Comparison of ENCODE assay signal across 8 cellular contexts in genomic region chr14:35401422-35401729, GRCh38. TPM values are rescaled to one million over a fixed set of nuclear protein-coding genes. Genes with fewer than 3 reads are reported as not detected.
A peak's percentile ranks its signal among the peaks of the same experiment; 100 is the strongest.
DNase-seq lines count a peak whose midpoint lies in the region; ATAC-seq and TF ChIP-seq lines count a peak whose summit lies in the region.

No MANE protein-coding gene starts in this region.

- H3K4me1 ChIP-seq in left ventricle myocardium inferior (peaks cover 85% of the 10 kb centered on the region), muscle layer of duodenum (ENCODE audit: control insufficient read depth in 1 of 2, insufficient read depth in 2 of 2, low read length in 2 of 2) (peaks cover 32 to 46% of the 10 kb centered on the region in 2 donors), vagina (peaks cover 69% of the 10 kb centered on the region), HAP-1 (peaks cover 37% of the 10 kb centered on the region)

- DNase-seq in left ventricle myocardium inferior, result no peak
- DNase-seq in left cardiac atrium, result no peak
- no peak for DNase-seq in choroid plexus epithelial cell (ENCODE audit: low read depth)
- DNase-seq in vagina (ENCODE audit: extremely low spot score in 2 of 2), result no peak
- DNase-seq in HAP-1 (ENCODE audit: low spot score in 2 of 2), result no peak
- no peak for DNase-seq in GM13977 (ENCODE audit: low spot score)
- no peak for DNase-seq in HT-29 (ENCODE audit: low spot score)

- H3K9me3 ChIP-seq in left ventricle myocardium inferior (replicated peaks) (no peaks in the 10 kb centered on the region), muscle layer of duodenum (ENCODE audit: control insufficient read depth in 1 of 2, low read length in 2 of 2) (no peaks in the 10 kb centered on the region), vagina (no peaks in the 10 kb centered on the region), HAP-1 (no peaks in the 10 kb centered on the region)

- ATAC-seq in left cardiac atrium, result no peak

- H3K36me3 ChIP-seq in left ventricle myocardium inferior (peaks cover 42% of the 10 kb centered on the region), muscle layer of duodenum (ENCODE audit: control insufficient read depth in 1 of 2, insufficient read depth in 2 of 2, low read length in 2 of 2) (peaks cover 35 to 38% of the 10 kb centered on the region in 2 donors), vagina (peaks cover 15 to 36% of the 10 kb centered on the region in 2 donors), HAP-1 (replicated peaks) (peaks cover 39% of the 10 kb centered on the region)

- H3K27ac ChIP-seq in left ventricle myocardium inferior (replicated peaks), result peak overlapping the region; percentile 100
- H3K27ac ChIP-seq in muscle layer of duodenum (ENCODE audit: low read length), result peak overlapping the region; percentile 99
- H3K27ac ChIP-seq in vagina, result peak overlapping the region; percentile 100

- intact Hi-C loops in left ventricle myocardium inferior (cut with micrococcal nuclease) (loop anchor here (10.0 kb wide), 1 partner anchor 67 kb away; no protein-coding TSS in a partner anchor), left cardiac atrium (cut with DNase I) (loop anchor here in 1 of 2 donors (5.0 kb wide), 2 partner anchors 64 to 109 kb away; partner anchors contain the start of gene PSMA6), vagina (cut with DNase I) (loop anchor here (5.0 kb wide), 2 partner anchors 34 to 109 kb away; partner anchors contain the start of gene PSMA6)

- in situ Hi-C loops in HAP-1 (cut with MboI; ENCODE audit: low sequenced_read_pairs) (loop anchor here (25.0 kb wide), 1 partner anchor 839 kb away; no protein-coding TSS in a partner anchor), GM13977 (cut with MboI; ENCODE audit: low pct_unique_long_range_greater_than_20kb, low sequenced_read_pairs, unreplicated experiment) (loop anchor here (25.0 kb wide), 1 partner anchor 739 kb away; no protein-coding TSS in a partner anchor)

- H3K27me3 ChIP-seq in left ventricle myocardium inferior (ENCODE audit: low read depth) (no peaks in the 10 kb centered on the region), muscle layer of duodenum (ENCODE audit: low read depth, low read length) (no peaks in the 10 kb centered on the region), vagina (no peaks in the 10 kb centered on the region), HAP-1 (ENCODE audit: low read depth) (no peaks in the 10 kb centered on the region)

- no peak for TF ChIP-seq POLR2A in vagina (IDR thresholded peaks at IDR 0.05)

- H3K4me3 ChIP-seq in left ventricle myocardium inferior (peak overlapping the region; percentile 89), choroid plexus epithelial cell (ENCODE audit: low read depth, low read length) (peak overlapping the region; percentile 90), muscle layer of duodenum (ENCODE audit: low read depth in 1 of 2, low read length in 2 of 2) (peak overlapping the region; percentile 81 to 98), vagina (peak overlapping the region; percentile 92 to 97), HAP-1 (no peak overlapping the region)

- TF ChIP-seq CTCF in left ventricle myocardium inferior (IDR thresholded peaks at IDR 0.05; ENCODE audit: borderline replicate concordance) (no peak), choroid plexus epithelial cell (conservative IDR thresholded peaks at IDR 0.05; ENCODE audit: low read depth, low read length) (no peak), vagina (IDR thresholded peaks at IDR 0.05) (no peak), GM13977 (IDR thresholded peaks at IDR 0.05; ENCODE audit: extremely low read depth, insufficient read depth, missing control alignments) (no peak)

RNA-seq across cellular contexts. Expression of gene NFKBIA, which starts 3.2 kb away (rescaled TPM):
- total RNA-seq in left ventricle myocardium inferior, result 78.0 TPM
- 100 to 1,000 TPM in 1 of 2 donors, 10 to 100 TPM in 1; 99.0 to 103 TPM for total RNA-seq in left cardiac atrium
- 1,179 TPM for total RNA-seq in vagina
- 116 and 137 TPM in 2 replicates for total RNA-seq in HT-29 (2014; rRNA removed; shearing (Covaris generic))
